8 cellular contexts compared by ENCODE assay signal in the genomic region with DNA sequence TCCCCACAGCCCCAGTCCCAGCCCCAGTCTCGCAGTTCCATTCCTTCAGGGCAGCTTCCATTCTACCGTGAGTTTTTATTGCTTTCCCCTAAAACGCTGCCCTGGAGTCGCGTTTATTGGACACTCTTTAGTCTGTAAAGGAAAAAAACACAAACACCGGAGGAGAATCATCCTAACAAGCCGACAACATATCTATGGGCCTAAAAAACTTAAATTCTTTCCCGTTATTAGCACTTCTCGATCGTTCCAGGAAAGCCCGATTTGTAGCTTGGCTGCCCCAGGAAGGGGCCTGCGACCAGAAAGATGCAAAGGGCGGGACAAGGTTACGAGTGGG.
DNase-seq lines count a peak whose midpoint lies in the region; ATAC-seq, FAIRE-seq and TF ChIP-seq lines count a peak whose summit lies in the region.

No MANE protein-coding gene starts in this region.

- dilution Hi-C loops in endothelial cell of umbilical vein (cut with MboI; ENCODE audit: extremely low pct_ligation_motif_present, low sequenced_read_pairs): no loop called here

- no peak for TF ChIP-seq POLR2A in endothelial cell of umbilical vein (IDR thresholded peaks at IDR 0.05; ENCODE audit: low read depth, low read length)
- TF ChIP-seq POLR2A in lower leg skin (IDR thresholded peaks at IDR 0.05): no peak

- no peaks in the 10 kb centered on the region for H4K20me1 ChIP-seq in endothelial cell of umbilical vein (replicated peaks; ENCODE audit: control insufficient read depth, extremely low read depth, insufficient read depth, low read length)

- H3K4me2 ChIP-seq in endothelial cell of umbilical vein (ENCODE audit: insufficient read depth, low read length): peak overlapping the region; percentile 96

- peaks cover 13% of the 10 kb centered on the region for H3K79me2 ChIP-seq in endothelial cell of umbilical vein (ENCODE audit: control insufficient read depth, insufficient read depth, low read length)

- H3K9me1 ChIP-seq in endothelial cell of umbilical vein (replicated peaks; ENCODE audit: control insufficient read depth, extremely low read depth, insufficient read depth, low read length): no peaks in the 10 kb centered on the region

- intact Hi-C loops in endothelial cell of umbilical vein (cut with micrococcal nuclease) (loop anchor here (1.0 kb wide), 1 partner anchor 14 kb away; no protein-coding TSS in a partner anchor), pancreas (cut with DNase I) (no loop called here), lower leg skin (cut with DNase I; ENCODE audit: low total_unique reads) (no loop called here)

- TF ChIP-seq CTCF in endothelial cell of umbilical vein (IDR thresholded peaks at IDR 0.05; ENCODE audit: extremely low read depth in 1 of 2, insufficient read depth in 1 of 2, low read depth in 1 of 2, low read length in 2 of 2): no peak
- no peak for TF ChIP-seq CTCF in pancreas (IDR thresholded peaks at IDR 0.05)
- TF ChIP-seq CTCF in lower leg skin (IDR thresholded peaks at IDR 0.05): no peak

- FAIRE-seq in endothelial cell of umbilical vein (lab: Jason Lieb, UNC): no peak
- no peak for FAIRE-seq in pancreas (lab: Jason Lieb, UNC)

- peak overlapping the region; percentile 99 for H2AFZ ChIP-seq in endothelial cell of umbilical vein (ENCODE audit: low read depth, low read length)

- WGBS in pancreas, 2 donors: 8 to 11% methylated on average over 14 of the region's 14 CpGs
- WGBS in lower leg skin, 2 donors: 2% methylated on average over 14 of the region's 14 CpGs

- BruUV-seq in endothelial cell of umbilical vein (replicated peaks; lab: Mats Ljungman, UMichigan): no TSS peak

- peak overlapping the region; percentile 57 for H3K27ac ChIP-seq in endothelial cell of umbilical vein (ENCODE audit: insufficient read depth, low read depth, low read length)
- H3K27ac ChIP-seq in pancreas: peak overlapping the region in 2 of 4 donors; percentile 56 to 78

- H3K4me3 ChIP-seq in NT2/D1 (ENCODE audit: insufficient read length, low read depth): peak overlapping the region; percentile 81
- H3K4me3 ChIP-seq in endothelial cell of umbilical vein (replicated peaks in 1 of 3; ENCODE audit: insufficient read depth in 1 of 3, low read depth in 1 of 3, low read length in 3 of 3): peak overlapping the region; percentile 72 to 88 (median 81)
- H3K4me3 ChIP-seq in pancreas: peak overlapping the region; percentile 42 to 76 (median 60)
- no peak overlapping the region for H3K4me3 ChIP-seq in lower leg skin (ENCODE audit: low read depth, poor library complexity, severe bottlenecking)

- POLR2A ChIA-PET in endothelial cell of umbilical vein (lab: Charles Lee): interaction anchor here (0.6 to 3.5 kb wide), 10 partner anchors 9 to 610 kb away, joined by 3 to 50 read pairs (median 6); no protein-coding TSS in a partner anchor

- H3K36me3 ChIP-seq in NT2/D1 (ENCODE audit: insufficient read depth, insufficient read length, low read length): peaks cover 20% of the 10 kb centered on the region
- H3K36me3 ChIP-seq in endothelial cell of umbilical vein (ENCODE audit: control insufficient read depth in 2 of 2, extremely low read depth in 1 of 2, insufficient read depth in 2 of 2, low read length in 2 of 2): no peaks in the 10 kb centered on the region
- no peaks in the 10 kb centered on the region for H3K36me3 ChIP-seq in pancreas

- H3K9me3 ChIP-seq in NT2/D1 (ENCODE audit: insufficient read depth, low read length) (peaks cover 6% of the 10 kb centered on the region; the same call in 1 of the 2 replicates), endothelial cell of umbilical vein (replicated peaks; ENCODE audit: control insufficient read depth, insufficient read depth, low read length) (no peaks in the 10 kb centered on the region), pancreas (no peaks in the 10 kb centered on the region)

- CTCF ChIA-PET in endothelial cell of umbilical vein (lab: Charles Lee): interaction anchor here (1.2 to 4.6 kb wide), 9 partner anchors 11 to 318 kb away, joined by 3 to 22 read pairs (median 5); no protein-coding TSS in a partner anchor

- no peaks in the 10 kb centered on the region for H3K27me3 ChIP-seq in NT2/D1 (ENCODE audit: insufficient read depth, insufficient read length)
- no peaks in the 10 kb centered on the region for H3K27me3 ChIP-seq in endothelial cell of umbilical vein (ENCODE audit: control insufficient read depth in 2 of 2, insufficient read depth in 2 of 2, low read length in 2 of 2)
- no peaks in the 10 kb centered on the region for H3K27me3 ChIP-seq in pancreas

- ATAC-seq in GM19438 (IDR thresholded peaks at IDR 0.05; ENCODE audit: low read depth, unreplicated experiment) (peak; percentile 26), pancreas (peak in 3 of 4 donors; percentile 8 to 22 (median 10)), HG03139 (IDR thresholded peaks at IDR 0.05; ENCODE audit: unreplicated experiment) (no peak)

- DNase-seq in NT2/D1 (ENCODE audit: low read depth, low spot score) (no peak), endothelial cell of umbilical vein (ENCODE audit: low read depth, low spot score) (no peak), pancreas (no peak), lower leg skin (ENCODE audit: low spot score in 2 of 2) (no peak), HCEC 1CT (no peak), Ammon's horn (ENCODE audit: low spot score) (no peak)

- H3K4me1 ChIP-seq in NT2/D1 (ENCODE audit: insufficient read depth, insufficient read length) (peaks cover 2% of the 10 kb centered on the region), endothelial cell of umbilical vein (ENCODE audit: control insufficient read depth, extremely low read depth, insufficient read depth, low read length) (peaks cover 17% of the 10 kb centered on the region), pancreas (no peaks in the 10 kb centered on the region)

- H3K9ac ChIP-seq in NT2/D1 (ENCODE audit: insufficient read length, low read depth) (peak overlapping the region; percentile 42), endothelial cell of umbilical vein (replicated peaks; ENCODE audit: extremely low read depth, insufficient read depth, low read length) (peak overlapping the region; percentile 92)

TF ChIP-seq in endothelial cell of umbilical vein, 7 proteins besides CTCF, POLR2A, EP300 and RAD21:
- TF ChIP-seq EZH2 (IDR thresholded peaks at IDR 0.05; ENCODE audit: borderline replicate concordance, low read depth, low read length, severe bottlenecking) (no peak), MYC (IDR thresholded peaks at IDR 0.05; ENCODE audit: low read depth, low read length) (no peak), FOS (IDR thresholded peaks at IDR 0.05; ENCODE audit: borderline replicate concordance, insufficient read depth, low read length) (no peak), JUN (IDR thresholded peaks at IDR 0.05; ENCODE audit: borderline replicate concordance, insufficient read depth, insufficient read length, low read depth) (no peak), POLR2AphosphoS5 (IDR thresholded peaks at IDR 0.05; ENCODE audit: insufficient read depth, low read depth, low read length) (no peak), GATA2 (IDR thresholded peaks at IDR 0.05; ENCODE audit: insufficient read depth, insufficient read length, low read depth, low read length) (no peak)
- TF ChIP-seq, protein P1, sequence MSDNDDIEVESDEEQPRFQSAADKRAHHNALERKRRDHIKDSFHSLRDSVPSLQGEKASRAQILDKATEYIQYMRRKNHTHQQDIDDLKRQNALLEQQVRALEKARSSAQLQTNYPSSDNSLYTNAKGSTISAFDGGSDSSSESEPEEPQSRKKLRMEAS (IDR thresholded peaks at IDR 0.05; ENCODE audit: insufficient read depth, insufficient read length): no peak
